10 cellular contexts compared by ENCODE assay signal in genomic region chr14:35438910-35439713, GRCh38.
DNase-seq lines count a peak whose midpoint lies in the region; ATAC-seq and TF ChIP-seq lines count a peak whose summit lies in the region.
"Had no signal": no experiment of that assay in that cellular context is flagged by ENCODE, and none has a peak within 500 bp of the region (broad histone marks: within the 10 kb centered on the region; RNA-seq: fewer than 3 reads in every experiment).

No MANE protein-coding gene starts in this region.

- no peak overlapping the region for H3K4me3 Mint-ChIP-seq in nephron
- H3K4me3 Mint-ChIP-seq: dendritic cell treated with granulocyte-macrophage colony-stimulating factor and Interleukin-4, amounts not matched to agents 40 ng/mL and 50 ng/mL, for 4 days had no signal

- no peaks in the 10 kb centered on the region for H3K36me3 Mint-ChIP-seq in nephron (ENCODE audit: low read depth)

- no peaks in the 10 kb centered on the region for H3K9me3 Mint-ChIP-seq in nephron
- H3K9me3 Mint-ChIP-seq: dendritic cell treated with granulocyte-macrophage colony-stimulating factor and Interleukin-4, amounts not matched to agents 40 ng/mL and 50 ng/mL, for 4 days had no signal

- no peak overlapping the region for H3K27ac ChIP-seq in VCaP

- TF ChIP-seq CTCF in GM10266 (IDR thresholded peaks at IDR 0.05; ENCODE audit: control insufficient read depth, insufficient read depth, low read depth, missing control alignments): peak; percentile 53
- TF ChIP-seq CTCF in VCaP (conservative IDR thresholded peaks at IDR 0.05): peak; percentile 73
- peak; percentile 36 to 48 (median 48) for TF ChIP-seq CTCF in nephron (IDR thresholded peaks at IDR 0.05; ENCODE audit: unreplicated experiment in 3 of 3)

- DNase-seq in GM10266 (ENCODE audit: extremely low spot score) (peak; percentile 17), HuH-7 (ENCODE audit: low spot score) (peak; percentile 8)
- no peak for DNase-seq in activated CD4-positive, alpha-beta T cell treated with anti-CD3 and anti-CD28 coated beads, Interleukin-2, amount 50 U/mL, for 4 hours
- DNase-seq: KG1 had no signal

- ATAC-seq in GM21390 (IDR thresholded peaks at IDR 0.05; ENCODE audit: unreplicated experiment) (no peak), GM19023 (IDR thresholded peaks at IDR 0.05; ENCODE audit: unreplicated experiment) (no peak), HG02884 (IDR thresholded peaks at IDR 0.05; ENCODE audit: unreplicated experiment) (no peak)

- no peak overlapping the region for H3K27ac Mint-ChIP-seq in nephron
- H3K27ac Mint-ChIP-seq: dendritic cell treated with granulocyte-macrophage colony-stimulating factor and Interleukin-4, amounts not matched to agents 40 ng/mL and 50 ng/mL, for 4 days had no signal

- H3K4me1 Mint-ChIP-seq in nephron: no peaks in the 10 kb centered on the region

- peaks cover 5% of the 10 kb centered on the region for H3K27me3 Mint-ChIP-seq in nephron (ENCODE audit: low read depth)
- H3K27me3 Mint-ChIP-seq: dendritic cell treated with granulocyte-macrophage colony-stimulating factor and Interleukin-4, amounts not matched to agents 40 ng/mL and 50 ng/mL, for 4 days had no signal

Comparison
In these comparisons a context has a peak if more than half of its experiments do, and no peak if none do; other contexts are left out.
1. DNase-seq: peak in GM10266 (single experiment) and HuH-7 (single experiment); none in activated CD4-positive, alpha-beta T cell treated with anti-CD3 and anti-CD28 coated beads, Interleukin-2, amount 50 U/mL, for 4 hours (0 of 2).
2. Peak in every context shown above with its lines, with median percentiles within 50 percentile points of each other: CTCF ChIP-seq.